8 cellular contexts compared by ENCODE assay signal in the genomic region with DNA sequence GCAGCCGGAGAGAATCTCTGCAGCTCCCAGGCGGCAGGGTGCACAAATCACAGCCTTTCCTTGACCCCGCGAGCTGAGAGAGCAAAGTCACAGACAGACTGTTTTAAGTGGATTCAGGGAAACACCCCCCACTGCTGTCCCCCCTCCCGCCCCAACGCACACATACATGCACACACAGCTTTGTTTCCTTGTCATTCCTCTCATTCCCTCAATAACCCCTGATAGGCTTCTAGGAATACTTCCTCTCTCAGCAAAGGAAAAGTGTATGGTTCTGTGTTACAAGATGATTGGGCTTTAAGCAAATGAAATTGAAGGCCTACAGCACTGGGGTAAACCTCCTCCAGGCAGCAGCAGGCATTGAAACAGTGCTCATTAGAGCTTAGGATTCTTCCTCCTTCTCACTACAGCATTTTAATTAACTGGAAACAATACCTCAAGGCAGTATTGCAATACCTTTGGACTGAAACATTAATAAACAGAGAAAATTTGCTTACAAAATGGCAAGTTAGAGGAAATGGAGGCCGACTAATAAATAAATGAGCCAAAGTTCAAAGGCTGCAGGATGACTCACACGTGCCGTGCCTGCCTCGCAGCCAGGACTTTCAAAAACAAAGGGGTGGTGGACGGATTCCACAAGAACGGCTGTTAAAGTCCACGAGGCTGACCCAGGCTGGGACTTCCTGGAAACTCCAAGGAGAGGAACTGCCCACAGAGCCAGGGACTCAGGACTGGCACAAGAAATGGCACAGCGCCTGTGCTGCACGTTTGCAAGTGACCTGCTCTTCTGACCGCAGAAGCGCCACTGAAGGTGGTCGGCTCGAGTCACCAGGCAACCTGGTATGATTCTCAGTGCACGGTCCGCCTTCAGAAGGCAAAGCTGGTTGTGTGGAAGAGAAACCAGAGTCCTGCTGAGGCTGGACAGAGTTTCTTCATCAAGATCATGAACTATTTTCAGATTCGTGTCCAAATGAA.
DNase-seq lines count a peak whose midpoint lies in the region; ATAC-seq, FAIRE-seq and TF ChIP-seq lines count a peak whose summit lies in the region.

No MANE protein-coding gene starts in this region.

- TF ChIP-seq RAD21 in H1 (IDR thresholded peaks at IDR 0.05 in 1 of 2, conservative IDR thresholded peaks at IDR 0.05 in 1 of 2; ENCODE audit: low read depth in 2 of 2, low read length in 2 of 2) = no peak

- H3K9me3 Mint-ChIP-seq in natural killer cell treated with Interleukin-12 subunit alpha and Interleukin-12 subunit beta and Interleukin-15 and Interleukin-18, amount 100 ng/mL, for 72 hours = no peaks in the 10 kb centered on the region

- DNase-seq in COLO829 (ENCODE audit: low spot score) = peak; percentile 61
- DNase-seq in PC-9 = peak; percentile 71 to 89
- DNase-seq in H1 (ENCODE audit: low read depth in 1 of 2, low spot score in 2 of 2) = no peak
- DNase-seq in natural killer cell treated with Interleukin-12 subunit alpha and Interleukin-12 subunit beta and Interleukin-15 and Interleukin-18, amount 100 ng/mL, for 72 hours (ENCODE audit: low spot score) = no peak
- DNase-seq in NCI-H1694 treated with DMSO at 0.1 percent for 48 hours (lab: John Stamatoyannopoulos, UW) = no peak

- no peak overlapping the region for H2BK120ac ChIP-seq in H1 (replicated peaks; ENCODE audit: low read depth, low read length)

- no peak for TF ChIP-seq POLR2A in H1 (IDR thresholded peaks at IDR 0.05; ENCODE audit: control extremely low read depth in 1 of 2, low read depth in 2 of 2, low read length in 2 of 2)

- H3K9me3 ChIP-seq in PC-9 (ENCODE audit: insufficient read depth, low read depth) = no peaks in the 10 kb centered on the region
- no peaks in the 10 kb centered on the region for H3K9me3 ChIP-seq in H1 (ENCODE audit: insufficient read depth in 2 of 2, low read depth in 1 of 2, low read length in 1 of 2)

- WGBS in H1 (ENCODE audit: extremely low coverage in 1 of 2, insufficient coverage in 1 of 2, insufficient read length in 1 of 2, insufficient replicate concordance in 2 of 2, low coverage in 1 of 2, low lambda C conversion rate in 2 of 2, missing lambda C conversion rate in 1 of 2), 2 experiments = 88% methylated on average over 20 of the region's 22 CpGs; no CpG with 5 or more reads in 1 of the 2 experiments

- peak overlapping the region; percentile 92 for H3K27ac ChIP-seq in PC-9
- H3K27ac ChIP-seq in H1 (ENCODE audit: low read depth, low read length) = no peak overlapping the region

- no peak for FAIRE-seq in H1 (lab: Jason Lieb, UNC)

- no peaks in the 10 kb centered on the region for H3K23me2 ChIP-seq in H1 (ENCODE audit: low read depth, low read length)

- no peak overlapping the region for H3K4ac ChIP-seq in H1 (replicated peaks; ENCODE audit: insufficient read length, low read depth, low read length)

- BruUV-seq in PC-9 (replicated peaks; lab: Mats Ljungman, UMichigan) = no TSS peak

- H3K9ac ChIP-seq in H1 (replicated peaks in 1 of 4; ENCODE audit: extremely low read depth in 1 of 4, low read depth in 3 of 4, low read length in 3 of 4) = no peak overlapping the region

- H3K36me3 Mint-ChIP-seq in natural killer cell treated with Interleukin-12 subunit alpha and Interleukin-12 subunit beta and Interleukin-15 and Interleukin-18, amount 100 ng/mL, for 72 hours = no peaks in the 10 kb centered on the region

- H2AFZ ChIP-seq in PC-9 (peak overlapping the region; percentile 14; the same call in 1 of the 2 replicates), H1 (ENCODE audit: low read length) (peak overlapping the region; percentile 62)

- peaks cover 51% of the 10 kb centered on the region for H3K4me1 ChIP-seq in PC-9 (replicated peaks; ENCODE audit: insufficient read depth)
- H3K4me1 ChIP-seq in H1 (replicated peaks in 1 of 4; ENCODE audit: control insufficient read depth in 3 of 4, insufficient read depth in 4 of 4, low read length in 3 of 4) = peaks cover 0 to 2% (median 0%) of the 10 kb centered on the region in 4 experiments; a peak in 1 of 7 replicates

- no peak overlapping the region for H3K18ac ChIP-seq in H1 (ENCODE audit: extremely low read depth, low read length)

- H2AK5ac ChIP-seq in H1 (ENCODE audit: low read depth, low read length) = peak overlapping the region; percentile 98; the same call in 1 of the 2 replicates

- peaks cover 0 to 9% of the 10 kb centered on the region in 2 donors for H3K27me3 Mint-ChIP-seq in natural killer cell treated with Interleukin-12 subunit alpha and Interleukin-12 subunit beta and Interleukin-15 and Interleukin-18, amount 100 ng/mL, for 72 hours

- no peak overlapping the region for H4K91ac ChIP-seq in H1 (replicated peaks; ENCODE audit: insufficient read length, low read length)

- no peak for TF ChIP-seq EP300 in H1 (IDR thresholded peaks at IDR 0.05; ENCODE audit: borderline replicate concordance in 1 of 2, low read depth in 2 of 2, low read length in 2 of 2)

- H3K4me3 Mint-ChIP-seq in natural killer cell treated with Interleukin-12 subunit alpha and Interleukin-12 subunit beta and Interleukin-15 and Interleukin-18, amount 100 ng/mL, for 72 hours = peak overlapping the region; percentile 61

- H3K36me3 ChIP-seq in PC-9 (ENCODE audit: low read depth) (no peaks in the 10 kb centered on the region), H1 (ENCODE audit: control insufficient read depth in 2 of 4, insufficient read depth in 4 of 4, low read length in 3 of 4) (no peaks in the 10 kb centered on the region)

- peak overlapping the region; percentile 95; the same call in 1 of the 2 replicates for H2BK12ac ChIP-seq in H1 (ENCODE audit: low read depth, low read length)

- H3K79me1 ChIP-seq in H1 (ENCODE audit: low read depth, low read length) = no peaks in the 10 kb centered on the region

- TF ChIP-seq CTCF in PC-9 (conservative IDR thresholded peaks at IDR 0.05) (no peak; the same call in 1 of the 2 replicates), H1 (IDR thresholded peaks at IDR 0.05; ENCODE audit: control extremely low read depth in 1 of 3, insufficient read depth in 1 of 3, low read depth in 1 of 3, low read length in 3 of 3) (no peak)

- CTCF ChIA-PET in PC-9 (lab: Charles Lee) (interaction anchor here (0.6 to 1.3 kb wide), 3 partner anchors 20 to 737 kb away, joined by 5 to 19 read pairs (median 9); no protein-coding TSS in a partner anchor), H1 (lab: Charles Lee; ENCODE audit: partially characterized antibody) (interaction anchor here (0.6 to 7.7 kb wide), 15 partner anchors 25 to 689 kb away, joined by 3 to 68 read pairs (median 3); a partner anchor contains a TSS)

- H4K8ac ChIP-seq in H1 (ENCODE audit: extremely low read depth, insufficient read depth, low read length) = peak overlapping the region; percentile 41; the same call in 1 of the 2 replicates

- no peak for ATAC-seq in natural killer cell treated with Interleukin-12 subunit alpha and Interleukin-12 subunit beta and Interleukin-15 and Interleukin-18, amount 100 ng/mL, for 72 hours
- ATAC-seq in GM21737 (IDR thresholded peaks at IDR 0.05; ENCODE audit: unreplicated experiment) (no peak), HG03280 (IDR thresholded peaks at IDR 0.05; ENCODE audit: unreplicated experiment) (no peak), GM19452 (IDR thresholded peaks at IDR 0.05; ENCODE audit: unreplicated experiment) (no peak)

- peaks cover 33% of the 10 kb centered on the region for H3F3A ChIP-seq in PC-9 (ENCODE audit: insufficient read depth, low read depth)

- H4K5ac ChIP-seq in H1 (ENCODE audit: insufficient read length, low read depth, low read length) = no peak overlapping the region

- no peaks in the 10 kb centered on the region for H4K20me1 ChIP-seq in PC-9 (ENCODE audit: insufficient read depth)
- H4K20me1 ChIP-seq in H1 (replicated peaks in 1 of 2; ENCODE audit: control insufficient read depth in 1 of 2, insufficient read depth in 2 of 2, low read length in 2 of 2) = peaks cover 0 to 2% of the 10 kb centered on the region in 2 experiments

- H3K4me1 Mint-ChIP-seq in natural killer cell treated with Interleukin-12 subunit alpha and Interleukin-12 subunit beta and Interleukin-15 and Interleukin-18, amount 100 ng/mL, for 72 hours (ENCODE audit: low read depth in 2 of 2) = peaks cover 41 to 49% of the 10 kb centered on the region in 2 donors

- H3K79me2 ChIP-seq in PC-9 (ENCODE audit: low read depth) = no peaks in the 10 kb centered on the region
- H3K79me2 ChIP-seq in H1 (ENCODE audit: control insufficient read depth in 1 of 2, insufficient read depth in 2 of 2, low read length in 2 of 2) = no peaks in the 10 kb centered on the region

- H3K56ac ChIP-seq in H1 (replicated peaks; ENCODE audit: insufficient read length, low read depth, low read length) = no peak overlapping the region

- H3K4me2 ChIP-seq in PC-9 (peak overlapping the region; percentile 72), H1 (ENCODE audit: insufficient read depth in 1 of 2, low read depth in 2 of 2, low read length in 2 of 2) (no peak overlapping the region)

- POLR2A ChIA-PET in PC-9 (lab: Charles Lee; ENCODE audit: unreplicated experiment) = no interaction called here
- POLR2A ChIA-PET in H1 (lab: Charles Lee; ENCODE audit: partially characterized antibody) = interaction anchor here (0.5 to 1.0 kb wide), 2 partner anchors 316 to 323 kb away, joined by 3 to 4 read pairs; no protein-coding TSS in a partner anchor

- no peak overlapping the region for H3K23ac ChIP-seq in H1 (ENCODE audit: insufficient read length)

- peak overlapping the region; percentile 66; the same call in 1 of the 2 replicates for H2BK15ac ChIP-seq in H1 (ENCODE audit: low read length)

- H2BK5ac ChIP-seq in H1 (ENCODE audit: low read depth, low read length) = no peak overlapping the region; the same call in 1 of the 2 replicates

- no peak overlapping the region for H2BK20ac ChIP-seq in H1 (ENCODE audit: low read length)

- intact Hi-C loops in PC-9 (cut with micrococcal nuclease; ENCODE audit: unreplicated experiment) = loop anchor here (1.0 to 10.0 kb wide), 10 partner anchors 23 to 639 kb away; a partner anchor contains a TSS

- H3K4me3 ChIP-seq in PC-9 (peak overlapping the region; percentile 27; the same call in 1 of the 2 replicates), H1 (ENCODE audit: extremely low read depth in 1 of 4, insufficient read depth in 2 of 4, low read depth in 3 of 4, low read length in 4 of 4) (no peak overlapping the region)

- H3K27me3 ChIP-seq in PC-9 (ENCODE audit: insufficient read depth, low read depth) (no peaks in the 10 kb centered on the region), H1 (replicated peaks in 1 of 4; ENCODE audit: control insufficient read depth in 3 of 4, extremely low read depth in 1 of 4, insufficient read depth in 3 of 4, low read length in 3 of 4) (no peaks in the 10 kb centered on the region)

- H3K9me2 ChIP-seq in PC-9 (ENCODE audit: insufficient read depth) = no peaks in the 10 kb centered on the region

- H3K27ac Mint-ChIP-seq in natural killer cell treated with Interleukin-12 subunit alpha and Interleukin-12 subunit beta and Interleukin-15 and Interleukin-18, amount 100 ng/mL, for 72 hours = peak overlapping the region; percentile 8 to 20

- no peak overlapping the region for H3K14ac ChIP-seq in H1 (ENCODE audit: insufficient read length)

TF ChIP-seq in H1, 55 proteins besides CTCF, POLR2A, EP300 and RAD21 (continues in another document):
- no peak for TF ChIP-seq SRF (IDR thresholded peaks at IDR 0.05; ENCODE audit: low read depth, low read length)
- no peak for TF ChIP-seq YY1 (IDR thresholded peaks at IDR 0.05; ENCODE audit: low read depth, low read length)

Comparison
In these comparisons a context has a peak if more than half of its experiments do, and no peak if none do; other contexts are left out.
1. DNase-seq: peak in COLO829 (single experiment) and PC-9 (2 of 2); none in H1 (0 of 2), natural killer cell treated with Interleukin-12 subunit alpha and Interleukin-12 subunit beta and Interleukin-15 and Interleukin-18, amount 100 ng/mL, for 72 hours (single experiment) and NCI-H1694 treated with DMSO at 0.1 percent for 48 hours (single experiment).